ENCODE assay signal across 8 cellular contexts in genomic region chr5:66958984-66959641, GRCh38.
DNase-seq lines count a peak whose midpoint lies in the region; ATAC-seq lines count a peak whose summit lies in the region.

No MANE protein-coding gene starts in this region.

- peaks cover 0 to 3% (median 2%) of the 10 kb centered on the region in 3 donors for H3K27me3 Mint-ChIP-seq in immature natural killer cell (ENCODE audit: low read depth in 3 of 3)

- no peaks in the 10 kb centered on the region for H3K9me3 Mint-ChIP-seq in immature natural killer cell

- no peaks in the 10 kb centered on the region for H3K4me1 Mint-ChIP-seq in immature natural killer cell

- ATAC-seq in GM21447 (IDR thresholded peaks at IDR 0.05; ENCODE audit: unreplicated experiment) (no peak), GM18498 (IDR thresholded peaks at IDR 0.05; ENCODE audit: unreplicated experiment) (no peak)

- H3K27ac Mint-ChIP-seq in immature natural killer cell, result no peak overlapping the region

- no peaks in the 10 kb centered on the region for H3K36me3 Mint-ChIP-seq in immature natural killer cell

- DNase-seq in GM03348 (ENCODE audit: low spot score), result peak; percentile 60
- peak in 32 of 51 donors; percentile 1 to 69 (median 24) for DNase-seq in hypothalamus (lab: John Stamatoyannopoulos, UW)
- DNase-seq in retina, result peak; percentile 72
- no peak for DNase-seq in immature natural killer cell
- no peak for DNase-seq in activated CD4-positive, alpha-beta T cell treated with anti-CD3 and anti-CD28 coated beads, Interleukin-2, amount 50 U/mL, for 1 hour

- H3K27ac ChIP-seq in angular gyrus (ENCODE audit: low read depth, low read length), result peak overlapping the region; percentile 46

- H3K4me3 Mint-ChIP-seq in immature natural killer cell, result no peak overlapping the region

Comparison
In these comparisons a context has a peak if more than half of its experiments do, and no peak if none do; other contexts are left out.
1. DNase-seq: peak in GM03348 (single experiment), hypothalamus (32 of 51) and retina (single experiment); none in immature natural killer cell (0 of 3) and activated CD4-positive, alpha-beta T cell treated with anti-CD3 and anti-CD28 coated beads, Interleukin-2, amount 50 U/mL, for 1 hour (single experiment).